In the genomic region with DNA sequence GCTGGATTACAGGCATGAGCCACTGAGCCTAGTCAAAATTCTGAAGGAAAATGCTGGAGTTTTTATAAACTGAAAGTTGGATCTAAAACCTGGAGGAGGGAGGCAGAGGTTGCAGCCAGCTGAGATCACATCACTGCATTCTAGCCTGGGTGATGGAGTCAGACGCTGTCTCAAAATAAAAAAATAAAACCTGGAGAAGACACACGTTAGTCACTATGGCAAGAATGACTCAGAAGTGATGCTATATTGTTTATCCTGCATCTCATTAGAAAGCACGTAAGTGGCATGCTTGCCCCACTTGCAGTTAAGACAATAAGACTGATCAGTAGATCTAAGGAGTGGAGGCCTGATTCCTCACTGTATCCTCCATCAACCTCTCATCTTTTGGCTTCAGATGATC, we compare ENCODE assay signal across 1 cellular context.
TF ChIP-seq lines count a peak whose summit lies in the region.

No MANE protein-coding gene starts in this region.

TF ChIP-seq in SK-N-SH treated with all-trans-retinoic acid at 6 μM for 48 hours, 23 proteins besides CTCF, POLR2A, EP300 and RAD21 (continued from another document):
- TF ChIP-seq, protein P1, sequence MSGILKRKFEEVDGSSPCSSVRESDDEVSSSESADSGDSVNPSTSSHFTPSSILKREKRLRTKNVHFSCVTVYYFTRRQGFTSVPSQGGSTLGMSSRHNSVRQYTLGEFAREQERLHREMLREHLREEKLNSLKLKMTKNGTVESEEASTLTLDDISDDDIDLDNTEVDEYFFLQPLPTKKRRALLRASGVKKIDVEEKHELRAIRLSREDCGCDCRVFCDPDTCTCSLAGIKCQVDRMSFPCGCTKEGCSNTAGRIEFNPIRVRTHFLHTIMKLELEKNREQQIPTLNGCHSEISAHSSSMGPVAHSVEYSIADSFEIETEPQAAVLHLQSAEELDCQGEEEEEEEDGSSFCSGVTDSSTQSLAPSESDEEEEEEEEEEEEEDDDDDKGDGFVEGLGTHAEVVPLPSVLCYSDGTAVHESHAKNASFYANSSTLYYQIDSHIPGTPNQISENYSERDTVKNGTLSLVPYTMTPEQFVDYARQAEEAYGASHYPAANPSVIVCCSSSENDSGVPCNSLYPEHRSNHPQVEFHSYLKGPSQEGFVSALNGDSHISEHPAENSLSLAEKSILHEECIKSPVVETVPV (CRISPR knock-in tag; IDR thresholded peaks at IDR 0.05) = no peak
TF ChIP-seq in SK-N-SH treated with all-trans-retinoic acid at 6 μM for 48 hours: peak in this region for 0.
